Comparison of ENCODE assay signal across 7 cellular contexts in the genomic region with DNA sequence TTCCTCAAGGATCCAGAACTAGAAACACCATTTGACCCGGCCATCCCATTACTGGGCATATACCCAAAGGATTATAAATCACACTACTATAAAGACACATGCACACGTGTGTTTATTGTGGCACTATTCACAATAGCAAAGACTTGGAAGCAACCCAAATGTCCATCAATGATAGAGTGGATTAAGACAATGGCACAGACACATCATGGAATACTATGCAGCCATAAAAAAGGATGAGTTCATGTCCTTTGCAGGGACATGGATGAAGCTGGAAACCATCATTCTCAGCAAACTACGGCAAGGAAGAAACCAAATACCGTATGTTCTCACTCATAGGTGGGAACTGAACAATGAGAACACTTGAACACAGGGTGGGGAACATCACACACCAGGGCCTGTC. TPM values are rescaled to one million over a fixed set of nuclear protein-coding genes. Genes with fewer than 3 reads are reported as not detected.
DNase-seq lines count a peak whose midpoint lies in the region; ATAC-seq and TF ChIP-seq lines count a peak whose summit lies in the region.
"Not testable (repeated sequence)": the region's sequence is repeated elsewhere in the genome, so short reads cannot be mapped to it uniquely, and the experiment has no call there.

No MANE protein-coding gene starts in this region.

- H3K27ac Mint-ChIP-seq in CD4-positive, CD25-positive, alpha-beta regulatory T cell = peak overlapping the region; percentile 16 to 88 (median 61)
- peak overlapping the region; percentile 47 for H3K27ac Mint-ChIP-seq in activated CD8-positive, alpha-beta T cell treated with anti-CD3 and anti-CD28 coated beads for 36 hours
- H3K27ac Mint-ChIP-seq in activated T-helper 17 cell treated with anti-CD3 and anti-CD28 coated beads, Interleukin-2, amount 50 U/mL, for 72 hours = peak overlapping the region; percentile 42
- H3K27ac Mint-ChIP-seq in activated naive CD8-positive, alpha-beta T cell; endothelial cell (ENCODE audit: unreplicated experiment): not testable (repeated sequence)
- H3K27ac Mint-ChIP-seq in naive thymus-derived CD8-positive, alpha-beta T cell = peak overlapping the region; percentile 5 to 82 (median 60)

- not testable (repeated sequence) for H3K27ac ChIP-seq in CD4-positive, CD25-positive, alpha-beta regulatory T cell (ENCODE audit: insufficient read depth, low read length, poor library complexity, severe bottlenecking); HEK293 (ENCODE audit: extremely low read depth, low read depth, low read length)

- not testable (repeated sequence) for H3K9me3 Mint-ChIP-seq in CD4-positive, CD25-positive, alpha-beta regulatory T cell; activated CD8-positive, alpha-beta T cell treated with anti-CD3 and anti-CD28 coated beads for 36 hours; activated T-helper 17 cell treated with anti-CD3 and anti-CD28 coated beads, Interleukin-2, amount 50 U/mL, for 72 hours; activated naive CD8-positive, alpha-beta T cell (ENCODE audit: low read depth); endothelial cell (ENCODE audit: unreplicated experiment); naive thymus-derived CD8-positive, alpha-beta T cell

- not testable (repeated sequence) for H3K4me3 ChIP-seq in CD4-positive, CD25-positive, alpha-beta regulatory T cell (ENCODE audit: low read depth, low read length); HEK293 (ENCODE audit: low read depth, low read length)

- intact Hi-C loops in activated CD8-positive, alpha-beta T cell treated with anti-CD3 and anti-CD28 coated beads for 36 hours (cut with micrococcal nuclease) = not testable (repeated sequence)

- peak overlapping the region in 1 of 4 donors; percentile 37 for H3K4me3 Mint-ChIP-seq in CD4-positive, CD25-positive, alpha-beta regulatory T cell
- not testable (repeated sequence) for H3K4me3 Mint-ChIP-seq in activated CD8-positive, alpha-beta T cell treated with anti-CD3 and anti-CD28 coated beads for 36 hours; activated T-helper 17 cell treated with anti-CD3 and anti-CD28 coated beads, Interleukin-2, amount 50 U/mL, for 72 hours
- peak overlapping the region; percentile 1 for H3K4me3 Mint-ChIP-seq in activated naive CD8-positive, alpha-beta T cell
- peak overlapping the region; percentile 61 for H3K4me3 Mint-ChIP-seq in endothelial cell (ENCODE audit: unreplicated experiment)
- H3K4me3 Mint-ChIP-seq in naive thymus-derived CD8-positive, alpha-beta T cell = peak overlapping the region in 7 of 10 donors; percentile 7 to 76 (median 41)

- peaks cover 57% of the 10 kb centered on the region for H3K36me3 Mint-ChIP-seq in CD4-positive, CD25-positive, alpha-beta regulatory T cell
- peaks cover 85% of the 10 kb centered on the region for H3K36me3 Mint-ChIP-seq in activated CD8-positive, alpha-beta T cell treated with anti-CD3 and anti-CD28 coated beads for 36 hours (ENCODE audit: low read depth)
- H3K36me3 Mint-ChIP-seq in activated T-helper 17 cell treated with anti-CD3 and anti-CD28 coated beads, Interleukin-2, amount 50 U/mL, for 72 hours (ENCODE audit: low read depth) = peaks cover 83% of the 10 kb centered on the region
- peaks cover 41% of the 10 kb centered on the region for H3K36me3 Mint-ChIP-seq in activated naive CD8-positive, alpha-beta T cell
- H3K36me3 Mint-ChIP-seq in endothelial cell (ENCODE audit: low read depth, unreplicated experiment) = peaks cover 32% of the 10 kb centered on the region
- peaks cover 19 to 77% (median 44%) of the 10 kb centered on the region in 3 donors for H3K36me3 Mint-ChIP-seq in naive thymus-derived CD8-positive, alpha-beta T cell

- not testable (repeated sequence) for TF ChIP-seq CTCF in HEK293 (tag by site-specific recombination; IDR thresholded peaks at IDR 0.05); activated CD8-positive, alpha-beta T cell treated with anti-CD3 and anti-CD28 coated beads for 36 hours (IDR thresholded peaks at IDR 0.05); endothelial cell (IDR thresholded peaks at IDR 0.05; ENCODE audit: unreplicated experiment)

- peaks cover 41% of the 10 kb centered on the region for H3K36me3 ChIP-seq in CD4-positive, CD25-positive, alpha-beta regulatory T cell (ENCODE audit: control insufficient read depth, insufficient read depth, low read length)
- H3K36me3 ChIP-seq in HEK293 (ENCODE audit: control insufficient read depth in 2 of 2, insufficient read depth in 1 of 2, low read length in 2 of 2) = peaks cover 0 to 33% of the 10 kb centered on the region in 2 experiments; a peak in 1 of 3 replicates

- H3K27me3 ChIP-seq in CD4-positive, CD25-positive, alpha-beta regulatory T cell (ENCODE audit: control insufficient read depth, insufficient read depth, low read length) = not testable (repeated sequence)

- POLR2A ChIA-PET in HEK293 (lab: Yijun Ruan, JAX); naive thymus-derived CD8-positive, alpha-beta T cell (lab: Charles Lee): not testable (repeated sequence)
- POLR2A ChIA-PET in activated CD8-positive, alpha-beta T cell treated with anti-CD3 and anti-CD28 coated beads for 36 hours (lab: Charles Lee) = interaction anchor here (2.0 kb wide), 1 partner anchor 11 kb away, joined by 5 read pairs; no protein-coding TSS in a partner anchor

- not testable (repeated sequence) for ATAC-seq in CD4-positive, CD25-positive, alpha-beta regulatory T cell (ENCODE audit: low read depth in 2 of 2); activated CD8-positive, alpha-beta T cell treated with anti-CD3 and anti-CD28 coated beads for 36 hours; activated T-helper 17 cell treated with anti-CD3 and anti-CD28 coated beads, Interleukin-2, amount 50 U/mL, for 72 hours (replicated peaks); naive thymus-derived CD8-positive, alpha-beta T cell

- not testable (repeated sequence) for DNase-seq in CD4-positive, CD25-positive, alpha-beta regulatory T cell; activated CD8-positive, alpha-beta T cell treated with anti-CD3 and anti-CD28 coated beads for 36 hours; endothelial cell (ENCODE audit: low spot score); naive thymus-derived CD8-positive, alpha-beta T cell

- CTCF ChIA-PET in HEK293 (lab: Yijun Ruan, JAX); activated CD8-positive, alpha-beta T cell treated with anti-CD3 and anti-CD28 coated beads for 36 hours (lab: Charles Lee): not testable (repeated sequence)

- peaks cover 34% of the 10 kb centered on the region for H3K4me1 ChIP-seq in CD4-positive, CD25-positive, alpha-beta regulatory T cell (ENCODE audit: control insufficient read depth, insufficient read depth, low read length, poor library complexity, severe bottlenecking)
- H3K4me1 ChIP-seq in HEK293 (ENCODE audit: control insufficient read depth, insufficient read depth, low read length) = not testable (repeated sequence)

- H3K9me3 ChIP-seq in CD4-positive, CD25-positive, alpha-beta regulatory T cell (ENCODE audit: control insufficient read depth in 2 of 2, low read length in 2 of 2); HEK293 (ENCODE audit: control insufficient read depth, insufficient read depth, low read depth, low read length): not testable (repeated sequence)

- not testable (repeated sequence) for H3K27me3 Mint-ChIP-seq in CD4-positive, CD25-positive, alpha-beta regulatory T cell; activated CD8-positive, alpha-beta T cell treated with anti-CD3 and anti-CD28 coated beads for 36 hours; activated T-helper 17 cell treated with anti-CD3 and anti-CD28 coated beads, Interleukin-2, amount 50 U/mL, for 72 hours; activated naive CD8-positive, alpha-beta T cell; endothelial cell (ENCODE audit: unreplicated experiment); naive thymus-derived CD8-positive, alpha-beta T cell

- peaks cover 36 to 92% (median 82%) of the 10 kb centered on the region in 4 donors for H3K4me1 Mint-ChIP-seq in CD4-positive, CD25-positive, alpha-beta regulatory T cell
- peaks cover 90% of the 10 kb centered on the region for H3K4me1 Mint-ChIP-seq in activated CD8-positive, alpha-beta T cell treated with anti-CD3 and anti-CD28 coated beads for 36 hours (ENCODE audit: low read depth)
- peaks cover 76% of the 10 kb centered on the region for H3K4me1 Mint-ChIP-seq in activated T-helper 17 cell treated with anti-CD3 and anti-CD28 coated beads, Interleukin-2, amount 50 U/mL, for 72 hours
- peaks cover 95% of the 10 kb centered on the region for H3K4me1 Mint-ChIP-seq in activated naive CD8-positive, alpha-beta T cell (ENCODE audit: low read depth)
- not testable (repeated sequence) for H3K4me1 Mint-ChIP-seq in endothelial cell (ENCODE audit: unreplicated experiment)
- peaks cover 67 to 96% (median 92%) of the 10 kb centered on the region in 4 donors for H3K4me1 Mint-ChIP-seq in naive thymus-derived CD8-positive, alpha-beta T cell

TF ChIP-seq in HEK293, 187 proteins besides CTCF, POLR2A, EP300 and RAD21:
- peak; percentile 66 for TF ChIP-seq ZNF146 (tag by site-specific recombination; IDR thresholded peaks at IDR 0.05)

RNA-seq across cellular contexts. Expression of a gene that starts 8.4 kb away (rescaled TPM):
- total RNA-seq in CD4-positive, CD25-positive, alpha-beta regulatory T cell = 330 TPM
- 100 to 1,000 TPM; 583 to 771 (median 683) TPM for polyA plus RNA-seq in CD4-positive, CD25-positive, alpha-beta regulatory T cell
- total RNA-seq in activated CD8-positive, alpha-beta T cell treated with anti-CD3 and anti-CD28 coated beads for 36 hours = 100 to 1,000 TPM; 234 to 235 TPM
- 100 to 1,000 TPM; 140 to 209 TPM for total RNA-seq in activated T-helper 17 cell treated with anti-CD3 and anti-CD28 coated beads, Interleukin-2, amount 50 U/mL, for 72 hours
- total RNA-seq in endothelial cell (ENCODE audit: unreplicated experiment) = 142 TPM
- 100 to 1,000 TPM; 484 to 533 TPM for total RNA-seq in naive thymus-derived CD8-positive, alpha-beta T cell
- 100 to 1,000 TPM; 746 to 988 (median 748) TPM for polyA plus RNA-seq in naive thymus-derived CD8-positive, alpha-beta T cell
